8 cellular contexts compared by ENCODE assay signal in the genomic region with DNA sequence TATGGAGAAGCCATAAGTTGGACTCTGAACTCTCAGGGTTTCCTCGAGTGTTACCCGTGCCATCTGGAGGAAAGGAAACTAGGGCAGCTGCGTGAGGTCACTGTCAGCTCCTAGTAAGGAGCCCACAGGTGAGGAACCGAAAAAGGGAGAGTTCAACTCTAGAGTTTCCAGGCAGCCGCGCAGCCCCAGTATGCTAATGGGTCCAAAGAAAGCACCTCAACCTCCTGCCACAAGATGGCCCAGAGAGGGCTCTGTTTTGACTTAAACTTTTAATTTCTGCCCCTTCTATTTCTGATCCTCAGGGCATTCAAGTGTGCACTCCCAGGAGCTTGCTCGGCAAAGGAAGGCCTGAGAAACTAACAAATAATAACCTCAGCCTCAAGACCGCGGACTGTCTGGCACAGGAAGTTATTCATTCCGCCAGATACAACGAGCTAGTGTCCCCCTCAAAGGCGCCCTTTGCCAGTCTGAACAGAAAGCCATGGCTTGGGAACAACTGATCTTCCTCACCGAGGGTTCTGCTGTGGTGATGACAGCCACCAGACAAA. TPM values are rescaled to one million over a fixed set of nuclear protein-coding genes. Genes with fewer than 3 reads are reported as not detected.
DNase-seq lines count a peak whose midpoint lies in the region; ATAC-seq and TF ChIP-seq lines count a peak whose summit lies in the region.

No MANE protein-coding gene starts in this region.

- H3K4me3 Mint-ChIP-seq in activated naive CD4-positive, alpha-beta T cell treated with anti-CD3 and anti-CD28 coated beads for 36 hours: peak overlapping the region; percentile 23
- peak overlapping the region; percentile 74 for H3K4me3 Mint-ChIP-seq in neural crest cell

- intact Hi-C loops in activated naive CD4-positive, alpha-beta T cell treated with anti-CD3 and anti-CD28 coated beads for 36 hours (cut with micrococcal nuclease): loop anchor here (1.0 to 5.0 kb wide), 2 partner anchors 51 to 103 kb away; partner anchors contain the start of gene NUP54

- peaks cover 1% of the 10 kb centered on the region for H3K36me3 Mint-ChIP-seq in activated naive CD4-positive, alpha-beta T cell treated with anti-CD3 and anti-CD28 coated beads for 36 hours (ENCODE audit: low read depth)
- no peaks in the 10 kb centered on the region for H3K36me3 Mint-ChIP-seq in neural crest cell (ENCODE audit: low read depth)

- H3K27me3 ChIP-seq in endocrine pancreas (ENCODE audit: control insufficient read depth, insufficient read depth, low read length): no peaks in the 10 kb centered on the region

- CTCF ChIA-PET in activated naive CD4-positive, alpha-beta T cell treated with anti-CD3 and anti-CD28 coated beads for 36 hours (lab: Charles Lee): interaction anchor here (1.0 to 1.7 kb wide), 5 partner anchors 10 to 178 kb away, joined by 3 to 8 read pairs (median 5); partner anchors contain the start of gene SCARB2

- ATAC-seq in HG02840 (IDR thresholded peaks at IDR 0.05; ENCODE audit: low FRiP score, unreplicated experiment): peak; percentile 86

- peaks cover 68% of the 10 kb centered on the region for H3K4me1 ChIP-seq in endocrine pancreas (ENCODE audit: control insufficient read depth, insufficient read depth, low read length)

- H3K9ac ChIP-seq in endocrine pancreas (ENCODE audit: control insufficient read depth, insufficient read depth, low read length): peak overlapping the region; percentile 38

- H3K36me3 ChIP-seq in endocrine pancreas (ENCODE audit: control insufficient read depth, insufficient read depth, low read length): no peaks in the 10 kb centered on the region

- peak overlapping the region; percentile 1 for H3K4me3 ChIP-seq in endocrine pancreas (ENCODE audit: control insufficient read depth, insufficient read depth, low read length)

- peak overlapping the region; percentile 34 for H3K27ac Mint-ChIP-seq in activated naive CD4-positive, alpha-beta T cell treated with anti-CD3 and anti-CD28 coated beads for 36 hours
- H3K27ac Mint-ChIP-seq in neural crest cell (ENCODE audit: unreplicated experiment): peak overlapping the region; percentile 96

- no peaks in the 10 kb centered on the region for H3K9me3 ChIP-seq in endocrine pancreas (ENCODE audit: control insufficient read depth, low read length)

- no peaks in the 10 kb centered on the region for H3K9me3 Mint-ChIP-seq in activated naive CD4-positive, alpha-beta T cell treated with anti-CD3 and anti-CD28 coated beads for 36 hours
- H3K9me3 Mint-ChIP-seq in neural crest cell: no peaks in the 10 kb centered on the region

- peak; percentile 60 for DNase-seq in activated naive CD4-positive, alpha-beta T cell treated with anti-CD3 and anti-CD28 coated beads for 36 hours
- no peak for DNase-seq in activated naive CD4-positive, alpha-beta T cell treated with anti-CD3 and anti-CD28 coated beads, Interleukin-2, amount 50 U/mL, for 16 hours
- DNase-seq in NOMO-1 treated with DMSO at 0.1 percent for 48 hours (lab: John Stamatoyannopoulos, UW; ENCODE audit: unreplicated experiment) (peak; percentile 70), neural crest cell (ENCODE audit: low read depth, low spot score) (no peak), islet precursor cell (no peak), NCI-H1105 treated with DMSO at 0.1 percent for 48 hours (lab: John Stamatoyannopoulos, UW) (no peak)

- peaks cover 38% of the 10 kb centered on the region for H3K4me1 Mint-ChIP-seq in activated naive CD4-positive, alpha-beta T cell treated with anti-CD3 and anti-CD28 coated beads for 36 hours (ENCODE audit: low read depth)
- peaks cover 48% of the 10 kb centered on the region for H3K4me1 Mint-ChIP-seq in neural crest cell

- no peaks in the 10 kb centered on the region for H3K27me3 Mint-ChIP-seq in activated naive CD4-positive, alpha-beta T cell treated with anti-CD3 and anti-CD28 coated beads for 36 hours (ENCODE audit: low read depth)
- H3K27me3 Mint-ChIP-seq in neural crest cell (ENCODE audit: low read depth): no peaks in the 10 kb centered on the region

- no peak for TF ChIP-seq CTCF in neural crest cell (conservative IDR thresholded peaks at IDR 0.05)

RNA-seq across cellular contexts. Expression of gene SCARB2, which starts 13.9 kb away (rescaled TPM):
- 1 to 10 TPM; 5.4 to 7.8 TPM for total RNA-seq in activated naive CD4-positive, alpha-beta T cell treated with anti-CD3 and anti-CD28 coated beads for 36 hours
- total RNA-seq in neural crest cell: 60.0 and 60.8 TPM in 2 replicates

RNA-seq across cellular contexts. Expression of gene NUP54, which starts 51.5 kb away (rescaled TPM):
- total RNA-seq in activated naive CD4-positive, alpha-beta T cell treated with anti-CD3 and anti-CD28 coated beads for 36 hours: 10 to 100 TPM; 43.9 to 53.4 TPM
- total RNA-seq in neural crest cell: 67.0 and 73.3 TPM in 2 replicates

RNA-seq across cellular contexts. Expression of gene FAM47E, which starts 51.8 kb away (rescaled TPM):
- total RNA-seq in activated naive CD4-positive, alpha-beta T cell treated with anti-CD3 and anti-CD28 coated beads for 36 hours: not detected
- 1.4 and 1.6 TPM in 2 replicates for total RNA-seq in neural crest cell

Comparison
In these comparisons a context has a peak if more than half of its experiments do, and no peak if none do; other contexts are left out.
1. DNase-seq: peak in activated naive CD4-positive, alpha-beta T cell treated with anti-CD3 and anti-CD28 coated beads for 36 hours (single experiment) and NOMO-1 treated with DMSO at 0.1 percent for 48 hours (single experiment); none in activated naive CD4-positive, alpha-beta T cell treated with anti-CD3 and anti-CD28 coated beads, Interleukin-2, amount 50 U/mL, for 16 hours (single experiment), neural crest cell (single experiment), islet precursor cell (single experiment) and NCI-H1105 treated with DMSO at 0.1 percent for 48 hours (single experiment).